ENCODE assay signal across 12 cellular contexts in the genomic region with DNA sequence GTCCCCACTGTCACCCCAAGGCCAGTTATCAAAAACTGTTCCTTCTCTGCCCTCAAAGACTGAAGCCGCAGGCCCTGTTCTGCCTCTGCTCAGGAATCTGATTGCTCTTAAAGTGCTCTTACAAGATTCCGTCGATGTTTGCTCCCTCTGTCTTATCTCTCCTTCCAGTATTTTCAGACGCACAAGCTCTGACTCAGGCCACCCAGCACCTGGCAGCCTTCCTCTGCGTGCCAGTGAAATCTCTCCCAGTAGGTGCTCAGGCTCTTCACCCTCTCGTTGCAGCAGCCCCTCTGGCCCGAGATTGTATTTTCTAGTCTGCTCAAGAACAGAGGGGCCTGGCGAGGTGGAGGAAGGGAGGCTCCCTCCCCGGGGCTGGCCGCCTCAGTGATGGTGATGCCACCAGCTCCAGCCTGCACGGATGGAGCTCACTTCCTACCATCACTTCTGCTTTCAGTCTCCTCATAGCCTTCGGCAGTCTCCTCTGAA.
DNase-seq lines count a peak whose midpoint lies in the region; ATAC-seq and TF ChIP-seq lines count a peak whose summit lies in the region.
"Had no signal": no experiment of that assay in that cellular context is flagged by ENCODE, and none has a peak within 500 bp of the region (broad histone marks: within the 10 kb centered on the region; RNA-seq: fewer than 3 reads in every experiment).

No MANE protein-coding gene starts in this region.

- POLR2A ChIA-PET in naive thymus-derived CD8-positive, alpha-beta T cell (lab: Charles Lee) = no interaction called here

- DNase-seq in EH (ENCODE audit: low read depth) = peak; percentile 47
- DNase-seq in Jurkat, Clone E6-1 (ENCODE audit: low read depth, low spot score) = no peak
- peak; percentile 64 for DNase-seq in brain microvascular endothelial cell
- no peak for DNase-seq in naive thymus-derived CD8-positive, alpha-beta T cell
- no peak for DNase-seq in GF-D8 (lab: John Stamatoyannopoulos, UW)
- no peak for DNase-seq in NCI-H2107 (lab: John Stamatoyannopoulos, UW)
- no peak for DNase-seq in breast epithelium (ENCODE audit: low spot score in 2 of 2)
- no peak for DNase-seq in osteocyte (ENCODE audit: extremely low spot score, unreplicated experiment)
- DNase-seq: activated T-cell treated with anti-CD3 and anti-CD28 coated beads, Interleukin-2, amount 50 U/mL, for 48 hours; DND-41; NCI-H446 had no signal

- in situ Hi-C loops in brain microvascular endothelial cell (cut with HindIII; ENCODE audit: low pct_ligation_motif_present, low sequenced_read_pairs) = no loop called here

- H3K27me3 Mint-ChIP-seq in naive thymus-derived CD8-positive, alpha-beta T cell = no peaks in the 10 kb centered on the region
- H3K27me3 Mint-ChIP-seq in osteocyte (ENCODE audit: unreplicated experiment) = no peaks in the 10 kb centered on the region

- intact Hi-C loops in breast epithelium (cut with DNase I; ENCODE audit: low total_unique reads) = no loop called here

- H3K27me3 ChIP-seq in brain microvascular endothelial cell (replicated peaks) (no peaks in the 10 kb centered on the region), breast epithelium (peaks cover 0 to 6% of the 10 kb centered on the region in 2 donors)

- H3K4me3 ChIP-seq in Jurkat, Clone E6-1 (ENCODE audit: low read length) = peak overlapping the region; percentile 36
- H3K4me3 ChIP-seq in brain microvascular endothelial cell (ENCODE audit: low read depth, low read length) (no peak overlapping the region), breast epithelium (no peak overlapping the region)

- peak overlapping the region; percentile 56 to 92 (median 78) for H3K27ac Mint-ChIP-seq in naive thymus-derived CD8-positive, alpha-beta T cell
- H3K27ac Mint-ChIP-seq in osteocyte (ENCODE audit: unreplicated experiment) = no peak overlapping the region

- H3K4me1 Mint-ChIP-seq in naive thymus-derived CD8-positive, alpha-beta T cell = peaks cover 27 to 68% (median 55%) of the 10 kb centered on the region in 4 donors
- peaks cover 9% of the 10 kb centered on the region for H3K4me1 Mint-ChIP-seq in osteocyte (ENCODE audit: unreplicated experiment)

- H3K9me3 ChIP-seq in breast epithelium = no peaks in the 10 kb centered on the region

- H3K9me3 Mint-ChIP-seq in naive thymus-derived CD8-positive, alpha-beta T cell = no peaks in the 10 kb centered on the region
- no peaks in the 10 kb centered on the region for H3K9me3 Mint-ChIP-seq in osteocyte (ENCODE audit: unreplicated experiment)

- H3K27ac ChIP-seq in brain microvascular endothelial cell = peak overlapping the region; percentile 62
- H3K27ac ChIP-seq in breast epithelium = no peak overlapping the region

- no peaks in the 10 kb centered on the region for H3K4me1 ChIP-seq in breast epithelium

- no peak for TF ChIP-seq POLR2A in breast epithelium (IDR thresholded peaks at IDR 0.05)

- ATAC-seq in naive thymus-derived CD8-positive, alpha-beta T cell = peak in 1 of 2 donors; percentile 18
- ATAC-seq: SK-N-SH treated with all-trans-retinoic acid at 6 μM for 48 hours had no signal

- H3K36me3 Mint-ChIP-seq in naive thymus-derived CD8-positive, alpha-beta T cell = peaks cover 0 to 56% (median 8%) of the 10 kb centered on the region in 3 donors
- H3K36me3 Mint-ChIP-seq in osteocyte (ENCODE audit: unreplicated experiment) = peaks cover 10% of the 10 kb centered on the region

- TF ChIP-seq CTCF in brain microvascular endothelial cell (IDR thresholded peaks at IDR 0.05; ENCODE audit: low read depth, low read length, missing control alignments) (no peak), breast epithelium (IDR thresholded peaks at IDR 0.05) (no peak), osteocyte (IDR thresholded peaks at IDR 0.05) (no peak)

- peak overlapping the region in 3 of 10 donors; percentile 52 to 57 (median 56) for H3K4me3 Mint-ChIP-seq in naive thymus-derived CD8-positive, alpha-beta T cell
- H3K4me3 Mint-ChIP-seq in osteocyte (ENCODE audit: unreplicated experiment) = no peak overlapping the region

- H3K36me3 ChIP-seq in brain microvascular endothelial cell (replicated peaks) = no peaks in the 10 kb centered on the region
- H3K36me3 ChIP-seq in breast epithelium = no peaks in the 10 kb centered on the region

Comparison
In these comparisons a context has a peak if more than half of its experiments do, and no peak if none do; other contexts are left out.
1. DNase-seq: peak in EH (single experiment) and brain microvascular endothelial cell (single experiment); none in Jurkat, Clone E6-1 (single experiment), naive thymus-derived CD8-positive, alpha-beta T cell (0 of 10), GF-D8 (single experiment), NCI-H2107 (single experiment), breast epithelium (0 of 2) and osteocyte (single experiment).